Comparison of ENCODE assay signal across 2 cellular contexts in genomic region chr13:28248080-28248479, GRCh38.
TF ChIP-seq lines count a peak whose summit lies in the region.

No MANE protein-coding gene starts in this region.

TF ChIP-seq in K562, 482 proteins besides CTCF, POLR2A, EP300 and RAD21 (continued from another document):
- TF ChIP-seq AFF1 (IDR thresholded peaks at IDR 0.05; ENCODE audit: low read depth in 1 of 2, partially characterized antibody in 2 of 2) (no peak), IFI16 (CRISPR knock-in tag; IDR thresholded peaks at IDR 0.05) (no peak), HDAC6 (IDR thresholded peaks at IDR 0.05; ENCODE audit: low read depth, low read length) (no peak), ZBTB7A (IDR thresholded peaks at IDR 0.05; ENCODE audit: borderline replicate concordance, control insufficient read depth, low read depth, low read length) (no peak), STAT6 (CRISPR knock-in tag; IDR thresholded peaks at IDR 0.05) (no peak), ZSCAN32 (CRISPR knock-in tag; IDR thresholded peaks at IDR 0.05) (no peak), ZNF830 (CRISPR knock-in tag; IDR thresholded peaks at IDR 0.05) (no peak), FOXP1 (CRISPR knock-in tag; IDR thresholded peaks at IDR 0.05) (no peak), RNF2 (IDR thresholded peaks at IDR 0.05) (no peak), E2F6 (IDR thresholded peaks at IDR 0.05; ENCODE audit: borderline replicate concordance in 1 of 2, extremely low read depth in 1 of 2, insufficient read depth in 1 of 2, insufficient read length in 1 of 2, low read depth in 1 of 2, low read length in 1 of 2, poor library complexity in 1 of 2, severe bottlenecking in 1 of 2) (no peak), ZC3H8 (IDR thresholded peaks at IDR 0.05) (no peak), LCOR (CRISPR knock-in tag; IDR thresholded peaks at IDR 0.05) (no peak)

TF ChIP-seq in SK-N-SH, 30 proteins besides CTCF, POLR2A, EP300 and RAD21 (continued from another document):
- no peak for TF ChIP-seq REST (IDR thresholded peaks at IDR 0.05; ENCODE audit: low read depth, low read length)
TF ChIP-seq in SK-N-SH: peak in this region for 0.
